In genomic region chr19:37655689-37656491, GRCh38 we compare ENCODE assay signal across 1 cellular context.
TF ChIP-seq lines count a peak whose summit lies in the region.

No MANE protein-coding gene starts in this region.

TF ChIP-seq in K562, 482 proteins besides CTCF, POLR2A, EP300 and RAD21 (continued from another document and continues in another):
- TF ChIP-seq ZNF318 (IDR thresholded peaks at IDR 0.05; ENCODE audit: borderline replicate concordance in 1 of 2, low read depth in 1 of 2) (no peak), FOXA3 (CRISPR knock-in tag; conservative IDR thresholded peaks at IDR 0.05 in 1 of 2, IDR thresholded peaks at IDR 0.05 in 1 of 2) (peak in 1 of 2 experiments; percentile 76; a peak in 2 of 4 replicates), NBN (IDR thresholded peaks at IDR 0.05; ENCODE audit: low read depth) (0 out of 2 replicates have a peak, but pooled peaks have one; percentile 61), POLR2AphosphoS5 (IDR thresholded peaks at IDR 0.05; ENCODE audit: control insufficient read depth, insufficient read depth, low read depth, low read length) (no peak), DPF2 (IDR thresholded peaks at IDR 0.05) (no peak; the same call in 1 of the 2 replicates), ZBTB43 (CRISPR knock-in tag; IDR thresholded peaks at IDR 0.05) (no peak), MAFG (tag; conservative IDR thresholded peaks at IDR 0.05) (no peak), ATF7 (IDR thresholded peaks at IDR 0.05) (peak; percentile 75), TRIM28 (IDR thresholded peaks at IDR 0.05) (peak; percentile 99), CBFA2T3 (IDR thresholded peaks at IDR 0.05) (0 out of 2 replicates have a peak, but pooled peaks have one; percentile 13), CCNT2 (IDR thresholded peaks at IDR 0.05; ENCODE audit: borderline replicate concordance, extremely low read depth, insufficient read length, low read depth, low read length) (peak; percentile 35), CHAMP1 (IDR thresholded peaks at IDR 0.05) (0 out of 2 replicates have a peak, but pooled peaks have one; percentile 15), MEIS2 (IDR thresholded peaks at IDR 0.05; ENCODE audit: partially characterized antibody) (peak; percentile 96), SAFB2 (IDR thresholded peaks at IDR 0.05; ENCODE audit: borderline replicate concordance, low read depth, low read length, severe bottlenecking) (no peak), BACH1 (tag; IDR thresholded peaks at IDR 0.05) (no peak), SRSF1 (IDR thresholded peaks at IDR 0.05; ENCODE audit: low read depth, low read length) (no peak), CBFB (CRISPR knock-in tag; IDR thresholded peaks at IDR 0.05) (0 out of 2 replicates have a peak, but pooled peaks have one; percentile 38), CXXC5 (CRISPR knock-in tag; IDR thresholded peaks at IDR 0.05) (peak; percentile 97), RBM25 (IDR thresholded peaks at IDR 0.05; ENCODE audit: low read depth, low read length, severe bottlenecking) (peak; percentile 73), ELK1 (CRISPR knock-in tag; IDR thresholded peaks at IDR 0.05) (no peak), BCOR (IDR thresholded peaks at IDR 0.05) (peak; percentile 75; the same call in 1 of the 2 replicates), AFF1 (IDR thresholded peaks at IDR 0.05; ENCODE audit: low read depth in 1 of 2, partially characterized antibody in 2 of 2) (no peak), MAZ (CRISPR knock-in tag; conservative IDR thresholded peaks at IDR 0.05 in 1 of 2, IDR thresholded peaks at IDR 0.05 in 1 of 2) (peak in 1 of 2 experiments; percentile 66; a peak in 1 of 4 replicates), POLR2G (IDR thresholded peaks at IDR 0.05; ENCODE audit: low read depth, low read length) (peak; percentile 66), REST (CRISPR knock-in tag; IDR thresholded peaks at IDR 0.05; ENCODE audit: low read depth) (no peak), CREB3 (tag; conservative IDR thresholded peaks at IDR 0.05; ENCODE audit: low read depth) (no peak), TRIM24 (IDR thresholded peaks at IDR 0.05) (peak; percentile 70 to 93), TOE1 (IDR thresholded peaks at IDR 0.05; ENCODE audit: borderline replicate concordance) (peak; percentile 55; the same call in 1 of the 2 replicates), TOE1 (CRISPR knock-in tag; IDR thresholded peaks at IDR 0.05; ENCODE audit: borderline replicate concordance, low read depth) (no peak), CREB3L1 (IDR thresholded peaks at IDR 0.05; ENCODE audit: borderline replicate concordance, low read depth) (peak; percentile 69; the same call in 1 of the 2 replicates), CREB1 (IDR thresholded peaks at IDR 0.05) (peak; percentile 39; the same call in 1 of the 2 replicates), CREB1 (CRISPR knock-in tag; IDR thresholded peaks at IDR 0.05) (0 out of 2 replicates have a peak, but pooled peaks have one; percentile 32), CC2D1A (IDR thresholded peaks at IDR 0.05) (0 out of 2 replicates have a peak, but pooled peaks have one; percentile 29)
